In genomic region chr6:136787726-136788068, GRCh38 we compare ENCODE assay signal across 11 cellular contexts. TPM values are rescaled to one million over a fixed set of nuclear protein-coding genes. Genes with fewer than 3 reads are reported as not detected.
DNase-seq lines count a peak whose midpoint lies in the region; ATAC-seq and TF ChIP-seq lines count a peak whose summit lies in the region.
"Had no signal": no experiment of that assay in that cellular context is flagged by ENCODE, and none has a peak within 500 bp of the region (broad histone marks: within the 10 kb centered on the region; RNA-seq: fewer than 3 reads in every experiment).

No MANE protein-coding gene starts in this region.

- H3K36me3 ChIP-seq in left lung (no peaks in the 10 kb centered on the region), upper lobe of right lung (no peaks in the 10 kb centered on the region), H7 (replicated peaks; ENCODE audit: control insufficient read depth, insufficient read depth, low read length) (no peaks in the 10 kb centered on the region; the same call in 1 of the 2 replicates)
- H3K36me3 ChIP-seq: neural progenitor cell had no signal

- peak overlapping the region; percentile 52 for H3K27ac Mint-ChIP-seq in activated naive CD4-positive, alpha-beta T cell treated with anti-CD3 and anti-CD28 coated beads for 36 hours
- H3K27ac Mint-ChIP-seq in activated naive CD8-positive, alpha-beta T cell treated with anti-CD3 and anti-CD28 coated beads, Interleukin-2, amount 10 ng/mL, durations not matched to agents 7 days and 5 days, result no peak overlapping the region
- H3K27ac Mint-ChIP-seq: neural progenitor cell had no signal

- DNase-seq in activated naive CD4-positive, alpha-beta T cell treated with anti-CD3 and anti-CD28 coated beads for 36 hours, result no peak
- no peak for DNase-seq in activated naive CD4-positive, alpha-beta T cell (lab: John Stamatoyannopoulos, UW)
- DNase-seq in activated naive CD8-positive, alpha-beta T cell treated with anti-CD3 and anti-CD28 coated beads, Interleukin-2, amount 10 ng/mL, durations not matched to agents 7 days and 5 days, result no peak
- DNase-seq in left lung (no peak), upper lobe of right lung (no peak), kidney tubule cell (ENCODE audit: low spot score) (no peak), H7 (no peak)
- DNase-seq: NCI-H1105 had no signal

- intact Hi-C loops in activated naive CD4-positive, alpha-beta T cell treated with anti-CD3 and anti-CD28 coated beads for 36 hours (cut with micrococcal nuclease), result loop anchor here (1.0 kb wide), 1 partner anchor 34 kb away; no protein-coding TSS in a partner anchor
- intact Hi-C loops in left lung (cut with DNase I), result no loop called here
- intact Hi-C loops in upper lobe of right lung (cut with DNase I), result no loop called here

- H3K9me3 ChIP-seq in left lung (no peaks in the 10 kb centered on the region), upper lobe of right lung (no peaks in the 10 kb centered on the region)

- peak overlapping the region; percentile 28 to 99 for H3K27ac ChIP-seq in left lung
- H3K27ac ChIP-seq in upper lobe of right lung, result peak overlapping the region; percentile 63
- H3K27ac ChIP-seq: neural progenitor cell had no signal

- no peaks in the 10 kb centered on the region for H3K9me3 Mint-ChIP-seq in activated naive CD4-positive, alpha-beta T cell treated with anti-CD3 and anti-CD28 coated beads for 36 hours
- H3K9me3 Mint-ChIP-seq in activated naive CD8-positive, alpha-beta T cell treated with anti-CD3 and anti-CD28 coated beads, Interleukin-2, amount 10 ng/mL, durations not matched to agents 7 days and 5 days, result no peaks in the 10 kb centered on the region

- TF ChIP-seq CTCF in left lung (IDR thresholded peaks at IDR 0.05) (no peak), upper lobe of right lung (IDR thresholded peaks at IDR 0.05) (no peak)

- H3K4me1 Mint-ChIP-seq in activated naive CD4-positive, alpha-beta T cell treated with anti-CD3 and anti-CD28 coated beads for 36 hours (ENCODE audit: low read depth), result peaks cover 64% of the 10 kb centered on the region
- H3K4me1 Mint-ChIP-seq in activated naive CD8-positive, alpha-beta T cell treated with anti-CD3 and anti-CD28 coated beads, Interleukin-2, amount 10 ng/mL, durations not matched to agents 7 days and 5 days, result peaks cover 67% of the 10 kb centered on the region

- H3K4me1 ChIP-seq in left lung (peaks cover 6 to 86% of the 10 kb centered on the region in 2 donors), upper lobe of right lung (peaks cover 55% of the 10 kb centered on the region)

- H3K27me3 ChIP-seq in left lung (no peaks in the 10 kb centered on the region), upper lobe of right lung (no peaks in the 10 kb centered on the region), H7 (ENCODE audit: control insufficient read depth, insufficient read depth, low read length) (peaks cover 27% of the 10 kb centered on the region)

- ATAC-seq in activated naive CD8-positive, alpha-beta T cell treated with anti-CD3 and anti-CD28 coated beads, Interleukin-2, amount 10 ng/mL, durations not matched to agents 7 days and 5 days (ENCODE audit: low read depth), result no peak
- ATAC-seq in left lung (no peak), upper lobe of right lung (no peak), GM19328 (IDR thresholded peaks at IDR 0.05; ENCODE audit: unreplicated experiment) (no peak)
- ATAC-seq: HCT116 had no signal

- CTCF ChIA-PET in activated naive CD4-positive, alpha-beta T cell treated with anti-CD3 and anti-CD28 coated beads for 36 hours (lab: Charles Lee), result interaction anchor here (1.3 to 7.4 kb wide), 3 partner anchors 23 to 142 kb away, joined by 3 to 328 read pairs (median 4); no protein-coding TSS in a partner anchor

- peaks cover 11% of the 10 kb centered on the region for H3K36me3 Mint-ChIP-seq in activated naive CD4-positive, alpha-beta T cell treated with anti-CD3 and anti-CD28 coated beads for 36 hours (ENCODE audit: low read depth)
- H3K36me3 Mint-ChIP-seq in activated naive CD8-positive, alpha-beta T cell treated with anti-CD3 and anti-CD28 coated beads, Interleukin-2, amount 10 ng/mL, durations not matched to agents 7 days and 5 days, result peaks cover 29% of the 10 kb centered on the region

- POLR2A ChIA-PET in activated naive CD8-positive, alpha-beta T cell treated with anti-CD3 and anti-CD28 coated beads, Interleukin-2, amount 10 ng/mL, durations not matched to agents 7 days and 5 days (lab: Charles Lee), result interaction anchor here (2.0 kb wide), 1 partner anchor 34 kb away, joined by 7 read pairs; no protein-coding TSS in a partner anchor

- no peaks in the 10 kb centered on the region for H3K27me3 Mint-ChIP-seq in activated naive CD4-positive, alpha-beta T cell treated with anti-CD3 and anti-CD28 coated beads for 36 hours (ENCODE audit: low read depth)
- H3K27me3 Mint-ChIP-seq in activated naive CD8-positive, alpha-beta T cell treated with anti-CD3 and anti-CD28 coated beads, Interleukin-2, amount 10 ng/mL, durations not matched to agents 7 days and 5 days, result no peaks in the 10 kb centered on the region

- H3K4me3 Mint-ChIP-seq in activated naive CD4-positive, alpha-beta T cell treated with anti-CD3 and anti-CD28 coated beads for 36 hours, result no peak overlapping the region
- peak overlapping the region; percentile 61 for H3K4me3 Mint-ChIP-seq in activated naive CD8-positive, alpha-beta T cell treated with anti-CD3 and anti-CD28 coated beads, Interleukin-2, amount 10 ng/mL, durations not matched to agents 7 days and 5 days
- H3K4me3 Mint-ChIP-seq: neural progenitor cell had no signal

- H3K4me3 ChIP-seq in left lung (no peak overlapping the region), upper lobe of right lung (peak overlapping the region; percentile 3), H7 (ENCODE audit: insufficient read depth, low read depth, low read length) (no peak overlapping the region)
- H3K4me3 ChIP-seq: neural progenitor cell had no signal

RNA-seq across cellular contexts. Expression of gene MAP3K5, which starts 4.6 kb away (rescaled TPM):
- 1 to 10 TPM; 9.4 to 9.7 TPM for total RNA-seq in activated naive CD4-positive, alpha-beta T cell treated with anti-CD3 and anti-CD28 coated beads for 36 hours
- total RNA-seq in activated naive CD8-positive, alpha-beta T cell treated with anti-CD3 and anti-CD28 coated beads, Interleukin-2, amount 10 ng/mL, durations not matched to agents 7 days and 5 days, result 10 to 100 TPM; 18.3 to 19.8 TPM
- total RNA-seq in left lung, result 10 to 100 TPM; 20.9 to 27.7 TPM
- total RNA-seq in upper lobe of right lung, result 32.5 TPM
- 0.59 and 1.3 TPM in 2 replicates for total RNA-seq in H7 (2014; rRNA removed; shearing (Covaris generic))

RNA-seq across cellular contexts. Expression of gene PEX7, which starts 34.7 kb away (rescaled TPM):
- total RNA-seq in activated naive CD4-positive, alpha-beta T cell treated with anti-CD3 and anti-CD28 coated beads for 36 hours, result 1 to 10 TPM; 6.0 to 6.4 TPM
- total RNA-seq in activated naive CD8-positive, alpha-beta T cell treated with anti-CD3 and anti-CD28 coated beads, Interleukin-2, amount 10 ng/mL, durations not matched to agents 7 days and 5 days, result 1 to 10 TPM; 3.0 to 3.7 TPM
- 1 to 10 TPM; 6.8 to 8.2 TPM for total RNA-seq in left lung
- total RNA-seq in upper lobe of right lung, result 5.6 TPM
- total RNA-seq in H7 (2014; rRNA removed; shearing (Covaris generic)), result 11.8 and 14.0 TPM in 2 replicates
